ENCODE assay signal across 8 cellular contexts in the genomic region with DNA sequence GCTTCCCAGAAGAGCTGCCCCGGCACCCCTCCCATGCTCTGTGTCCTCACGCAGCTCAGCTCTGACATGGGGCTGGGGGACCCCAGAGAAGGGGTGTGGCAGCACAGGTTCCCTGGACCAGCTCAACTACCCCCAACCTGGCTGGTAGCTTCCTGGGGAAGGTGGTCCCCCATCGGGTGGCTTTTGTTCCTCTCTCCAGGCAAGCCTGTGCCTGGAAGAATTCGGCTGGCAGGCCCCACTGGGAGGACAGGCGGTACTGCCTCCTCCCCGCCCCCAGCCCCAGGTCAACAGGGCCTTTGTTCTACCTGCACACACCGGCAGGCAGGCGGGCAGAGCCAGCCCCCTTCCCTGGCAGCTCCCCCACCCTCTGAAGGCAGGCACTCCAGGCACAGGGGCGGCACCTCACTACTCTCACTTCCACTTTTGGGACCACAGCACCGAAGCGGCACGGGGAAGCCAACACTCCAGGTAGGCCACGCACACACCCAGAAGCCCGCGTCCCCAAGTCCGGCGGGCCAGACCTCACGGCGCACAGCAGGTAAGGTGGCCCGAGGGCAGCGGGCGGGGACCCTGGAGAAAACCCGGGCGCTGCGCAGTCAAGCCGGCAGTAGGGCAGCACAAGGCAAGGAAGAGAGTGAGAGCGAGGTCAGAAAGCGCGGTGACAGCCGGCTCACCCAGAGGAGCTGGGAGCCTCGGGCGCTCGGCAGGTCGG. TPM values are rescaled to one million over a fixed set of nuclear protein-coding genes. Genes with fewer than 3 reads are reported as not detected.
A peak's percentile ranks its signal among the peaks of the same experiment; 100 is the strongest.
DNase-seq lines count a peak whose midpoint lies in the region; ATAC-seq, FAIRE-seq and TF ChIP-seq lines count a peak whose summit lies in the region.

No MANE protein-coding gene starts in this region.

- CTCF ChIA-PET in A673 (lab: Charles Lee), result no interaction called here

- H3K27me3 ChIP-seq in A673 (replicated peaks; ENCODE audit: insufficient read depth, low read depth, low read length, poor library complexity), result no peaks in the 10 kb centered on the region
- no peaks in the 10 kb centered on the region for H3K27me3 ChIP-seq in body of pancreas

- BruUV-seq in A673 (replicated peaks; lab: Mats Ljungman, UMichigan), result no TSS peak

- H3K4me3 ChIP-seq in A673 (ENCODE audit: low read depth, low read length, poor library complexity, severe bottlenecking), result peak overlapping the region; percentile 90
- H3K4me3 ChIP-seq in body of pancreas, result peak overlapping the region; percentile 81 to 86

- peak; percentile 69 for FAIRE-seq in GM18507 (lab: Jason Lieb, UNC)

- ATAC-seq in HG02943 (IDR thresholded peaks at IDR 0.05; ENCODE audit: low read depth, unreplicated experiment) (peak; percentile 41), body of pancreas (peak; percentile 7)
- no peak for ATAC-seq in stimulated activated naive CD8-positive, alpha-beta T cell treated with anti-CD3 and anti-CD28 coated beads, Interleukin-15, Interleukin-2, amounts not matched to agents 100 U/mL and 50 U/mL, for 24 hours

- WGBS in body of pancreas, 2 donors, result 0 to 3% methylated on average over 10 to 34 of the region's 34 CpGs

- DNase-seq in A673 (ENCODE audit: low spot score), result no peak
- peak; percentile 38 for DNase-seq in GM18507 (ENCODE audit: extremely low spot score, insufficient read length, low read depth)
- DNase-seq in NOMO-1 treated with dmso at 0.1 percent for 144 hours (lab: John Stamatoyannopoulos, UW; ENCODE audit: unreplicated experiment), result peak; percentile 79
- peak; percentile 55 to 69 (median 60) for DNase-seq in body of pancreas
- peak; percentile 65 for DNase-seq in left kidney (ENCODE audit: low read depth, low spot score)
- peak; percentile 49 for DNase-seq in stimulated activated naive CD8-positive, alpha-beta T cell treated with anti-CD3 and anti-CD28 coated beads, Interleukin-15, Interleukin-2, amounts not matched to agents 100 U/mL and 50 U/mL, for 24 hours
- no peak for DNase-seq in NK-92 treated with Interleukin-12 subunit alpha and Interleukin-12 subunit beta, amount 100 ng/mL, for 24 hours (lab: John Stamatoyannopoulos, UW)

- POLR2A ChIA-PET in A673 (lab: Charles Lee; ENCODE audit: low non-redundant PET), result no interaction called here

- peak in 2 of 3 donors; percentile 54 to 61 for TF ChIP-seq POLR2A in body of pancreas (IDR thresholded peaks at IDR 0.05)

- H3K27ac ChIP-seq in A673 (ENCODE audit: low read depth, low read length, poor library complexity, severe bottlenecking), result peak overlapping the region; percentile 52
- peak overlapping the region in 3 of 4 donors; percentile 66 to 77 (median 72) for H3K27ac ChIP-seq in body of pancreas

- intact Hi-C loops in A673 (cut with micrococcal nuclease; ENCODE audit: unreplicated experiment), result loop anchor here (10.0 kb wide), 1 partner anchor 253 kb away; no protein-coding TSS in a partner anchor
- intact Hi-C loops in body of pancreas (cut with DNase I), result loop anchor here (10.0 kb wide), 1 partner anchor 417 kb away; no protein-coding TSS in a partner anchor

- H3K9me3 ChIP-seq in A673 (ENCODE audit: low read depth, low read length, poor library complexity, severe bottlenecking), result no peaks in the 10 kb centered on the region
- H3K9me3 ChIP-seq in body of pancreas, result no peaks in the 10 kb centered on the region

- peaks cover 46% of the 10 kb centered on the region for H3K4me1 ChIP-seq in A673 (ENCODE audit: insufficient read depth, low read length, poor library complexity, severe bottlenecking)
- H3K4me1 ChIP-seq in body of pancreas, result peaks cover 63% of the 10 kb centered on the region

- peaks cover 3% of the 10 kb centered on the region for H3K36me3 ChIP-seq in A673 (ENCODE audit: insufficient read depth, low read length, poor library complexity, severe bottlenecking)
- no peaks in the 10 kb centered on the region for H3K36me3 ChIP-seq in body of pancreas (replicated peaks in 1 of 2; ENCODE audit: insufficient read depth in 1 of 2, low read depth in 2 of 2)

- TF ChIP-seq CTCF in A673 (conservative IDR thresholded peaks at IDR 0.05; ENCODE audit: low read depth, low read length) (no peak), body of pancreas (IDR thresholded peaks at IDR 0.05) (peak in 1 of 7 experiments; percentile 4)

RNA-seq across cellular contexts. Expression of a gene that starts 1.3 kb away (rescaled TPM):
- total RNA-seq in A673 (2021) (56.7 and 63.3 TPM in 2 replicates), body of pancreas (10 to 100 TPM; 25.4 to 44.8 TPM)

Comparison
In these comparisons a context has a peak if more than half of its experiments do, and no peak if none do; other contexts are left out.
1. DNase-seq: peak in GM18507 (single experiment), NOMO-1 treated with dmso at 0.1 percent for 144 hours (single experiment), body of pancreas (4 of 4), left kidney (single experiment) and stimulated activated naive CD8-positive, alpha-beta T cell treated with anti-CD3 and anti-CD28 coated beads, Interleukin-15, Interleukin-2, amounts not matched to agents 100 U/mL and 50 U/mL, for 24 hours (single experiment); none in A673 (single experiment) and NK-92 treated with Interleukin-12 subunit alpha and Interleukin-12 subunit beta, amount 100 ng/mL, for 24 hours (single experiment).